26 cellular contexts compared by ENCODE assay signal in genomic region chr16:89010210-89010925, GRCh38. TPM values are rescaled to one million over a fixed set of nuclear protein-coding genes. Genes with fewer than 3 reads are reported as not detected.
"Had no signal": no experiment of that assay in that cellular context is flagged by ENCODE, and none has a peak within 500 bp of the region (broad histone marks: within the 10 kb centered on the region; RNA-seq: fewer than 3 reads in every experiment).

No MANE protein-coding gene starts in this region.

- H3K36me3 ChIP-seq: ascending aorta, cardiac muscle cell, gastroesophageal sphincter, left lung, right lobe of liver, thoracic aorta had no signal

- ATAC-seq: gastroesophageal sphincter; left lung; right lobe of liver; stimulated activated effector memory CD8-positive, alpha-beta T cell treated with anti-CD3 and anti-CD28 coated beads, Interleukin-12 subunit alpha, Interleukin-12 subunit beta, amount 100 ng/mL, for 72 hours had no signal

- H3K9me3 ChIP-seq: ascending aorta, gastroesophageal sphincter, left lung, right lobe of liver, thoracic aorta had no signal

- H3K4me3 ChIP-seq: ascending aorta, cardiac muscle cell, coronary artery, dorsolateral prefrontal cortex, gastroesophageal sphincter, left lung, right lobe of liver, skin epidermis, thoracic aorta had no signal

- H3K27me3 ChIP-seq: ascending aorta, right lobe of liver had no signal

- H3K4me1 ChIP-seq: ascending aorta, gastroesophageal sphincter, left lung, parathyroid adenoma, right lobe of liver had no signal

- DNase-seq: activated CD4-positive, alpha-beta T cell treated with anti-CD3 and anti-CD28 coated beads for 4 hours; activated CD4-positive, alpha-beta T cell treated with anti-CD3 and anti-CD28 coated beads, Interleukin-2, amount 50 U/mL, for 4 hours; activated CD8-positive, alpha-beta memory T cell treated with anti-CD3 and anti-CD28 coated beads for 24 hours; activated effector memory CD4-positive, alpha-beta T cell treated with Interleukin-2 at 50 U/mL for 16 hours; activated naive CD4-positive, alpha-beta T cell treated with anti-CD3 and anti-CD28 coated beads, Interleukin-2, amount 10 ng/mL, durations not matched to agents 7 days and 5 days; activated naive CD8-positive, alpha-beta T cell treated with anti-CD3 and anti-CD28 coated beads, Interleukin-2, amount 10 ng/mL, durations not matched to agents 7 days and 5 days; cerebellar nuclear complex; effector memory CD4-positive, alpha-beta T cell; kidney glomerular epithelial cell; nucleus accumbens; stimulated activated CD4-positive, alpha-beta T cell treated with anti-CD3 and anti-CD28 coated beads, Interleukin-4, amount 100 ng/mL, for 24 hours; T-helper 9 cell had no signal

- H3K27ac ChIP-seq: ascending aorta, cardiac muscle cell, coronary artery, dorsolateral prefrontal cortex, gastroesophageal sphincter, left lung, parathyroid adenoma, right lobe of liver, skin epidermis, thoracic aorta, VCaP had no signal

RNA-seq across cellular contexts. Expression of gene CBFA2T3, which starts 33.4 kb away (rescaled TPM):
- total RNA-seq: lung microvascular endothelial cell, pulmonary artery endothelial cell had no signal
